ENCODE assay signal across 12 cellular contexts in the genomic region with DNA sequence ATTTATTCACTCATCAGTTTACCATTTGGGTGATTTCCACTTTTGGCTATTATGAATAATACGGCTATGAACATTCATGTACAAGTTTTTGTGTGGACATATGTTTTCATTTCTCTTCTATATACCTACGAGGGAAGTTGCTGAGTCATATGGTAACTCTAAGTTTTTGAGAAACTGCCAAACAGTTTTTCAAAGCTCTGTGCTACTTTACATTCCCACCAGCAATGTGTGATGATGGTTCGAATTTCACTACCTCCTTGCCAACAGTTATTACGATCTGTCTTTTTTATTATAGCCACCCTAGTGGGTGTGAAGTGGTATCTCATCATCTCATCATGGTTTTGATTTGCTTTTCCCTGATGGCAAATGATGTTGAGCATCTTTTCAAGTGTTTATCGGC.
DNase-seq lines count a peak whose midpoint lies in the region; ATAC-seq, FAIRE-seq and TF ChIP-seq lines count a peak whose summit lies in the region.
"Had no signal": no experiment of that assay in that cellular context is flagged by ENCODE, and none has a peak within 500 bp of the region (broad histone marks: within the 10 kb centered on the region; RNA-seq: fewer than 3 reads in every experiment).

No MANE protein-coding gene starts in this region.

- no peaks in the 10 kb centered on the region for H4K20me1 ChIP-seq in MM.1S (ENCODE audit: insufficient read depth, low read length)

- H3K4ac ChIP-seq in mesenchymal stem cell (ENCODE audit: low read depth in 1 of 2, low read length in 2 of 2), result no peak overlapping the region

- no peak for ATAC-seq in lower lobe of right lung
- ATAC-seq: gastroesophageal sphincter had no signal

- no peaks in the 10 kb centered on the region for H3F3A ChIP-seq in MM.1S (ENCODE audit: insufficient read depth, low read length)

- H3K4me2 ChIP-seq in mesenchymal stem cell (ENCODE audit: low read length, poor library complexity, severe bottlenecking) (no peak overlapping the region), MM.1S (ENCODE audit: low read depth, low read length) (no peak overlapping the region)

- H4K91ac ChIP-seq in mesenchymal stem cell (ENCODE audit: low read length), result no peak overlapping the region

- DNase-seq in A172 (ENCODE audit: low spot score) (peak; percentile 34), GM19239 (ENCODE audit: insufficient read length, low spot score) (no peak), LHCN-M2 (ENCODE audit: low read depth) (peak; percentile 32), astrocyte of the spinal cord (ENCODE audit: low read depth, low spot score) (peak; percentile 82), mesenchymal stem cell (no peak), lower lobe of right lung (no peak), MM.1S (no peak)
- DNase-seq in activated CD8-positive, alpha-beta memory T cell treated with anti-CD3 and anti-CD28 coated beads, Interleukin-2, amount 50 U/mL, for 4 hours, result no peak
- DNase-seq: activated gamma-delta T cell treated with Interleukin-2 at 50 U/mL for 16 hours; C1 segment of cervical spinal cord; stimulated activated CD4-positive, alpha-beta T cell treated with anti-CD3 and anti-CD28 coated beads, Interleukin-4, amount 100 ng/mL, for 24 hours had no signal

- in situ Hi-C loops in astrocyte of the spinal cord (cut with HindIII; ENCODE audit: low sequenced_read_pairs), result no loop called here

- no peak overlapping the region for H3K23ac ChIP-seq in mesenchymal stem cell (ENCODE audit: low read length in 2 of 2)

- intact Hi-C loops in lower lobe of right lung (cut with DNase I), result no loop called here

- H3K4me1 ChIP-seq in mesenchymal stem cell (ENCODE audit: control insufficient read depth, insufficient read depth, low read depth, low read length) (peaks cover 23% of the 10 kb centered on the region), lower lobe of right lung (peaks cover 19% of the 10 kb centered on the region), MM.1S (ENCODE audit: low read length) (no peaks in the 10 kb centered on the region)

- no peaks in the 10 kb centered on the region for H3K79me1 ChIP-seq in mesenchymal stem cell (replicated peaks; ENCODE audit: low read length, poor library complexity, severe bottlenecking)

- H2BK5ac ChIP-seq in mesenchymal stem cell (ENCODE audit: low read depth, low read length, poor library complexity, severe bottlenecking), result no peak overlapping the region

- no peaks in the 10 kb centered on the region for H3K9me2 ChIP-seq in MM.1S (replicated peaks; ENCODE audit: insufficient read depth, low read length)

- H3K36me3 ChIP-seq in mesenchymal stem cell (ENCODE audit: control insufficient read depth in 1 of 2, insufficient read depth in 2 of 2, low read depth in 1 of 2, low read length in 2 of 2) (no peaks in the 10 kb centered on the region), lower lobe of right lung (no peaks in the 10 kb centered on the region), MM.1S (replicated peaks; ENCODE audit: insufficient read depth, low read length) (no peaks in the 10 kb centered on the region)
- H3K36me3 ChIP-seq: gastroesophageal sphincter had no signal

- H3K9ac ChIP-seq in mesenchymal stem cell (ENCODE audit: low read length) (no peak overlapping the region), MM.1S (ENCODE audit: low read length) (no peak overlapping the region)

- H3K14ac ChIP-seq in mesenchymal stem cell (ENCODE audit: low read length in 2 of 2), result no peak overlapping the region

- FAIRE-seq in GM19239 (lab: Jason Lieb, UNC), result peak; percentile 69

- no peak overlapping the region for H3K18ac ChIP-seq in mesenchymal stem cell (ENCODE audit: low read depth in 1 of 2, low read length in 2 of 2)

- H2AFZ ChIP-seq in mesenchymal stem cell (ENCODE audit: low read depth, low read length), result no peak overlapping the region
- H2AFZ ChIP-seq in MM.1S (ENCODE audit: low read length), result no peak overlapping the region

- H2BK12ac ChIP-seq in mesenchymal stem cell (ENCODE audit: low read length in 2 of 2), result no peak overlapping the region

- H3K9me3 ChIP-seq in mesenchymal stem cell (ENCODE audit: control insufficient read depth, low read length), result no peaks in the 10 kb centered on the region
- H3K9me3 ChIP-seq in lower lobe of right lung, result no peaks in the 10 kb centered on the region
- no peaks in the 10 kb centered on the region for H3K9me3 ChIP-seq in MM.1S (replicated peaks; ENCODE audit: insufficient read depth, low read length)
- H3K9me3 ChIP-seq: gastroesophageal sphincter had no signal

- H4K8ac ChIP-seq in mesenchymal stem cell (ENCODE audit: low read length), result no peak overlapping the region

- no peaks in the 10 kb centered on the region for H3K79me2 ChIP-seq in MM.1S (ENCODE audit: low read length)

- H3K27ac ChIP-seq in mesenchymal stem cell (ENCODE audit: low read length, poor library complexity, severe bottlenecking), result no peak overlapping the region
- no peak overlapping the region for H3K27ac ChIP-seq in lower lobe of right lung
- H3K27ac ChIP-seq in MM.1S (ENCODE audit: low read length), result no peak overlapping the region
- H3K27ac ChIP-seq: gastroesophageal sphincter had no signal

- peaks cover 3 to 14% of the 10 kb centered on the region in 2 experiments for H3K27me3 ChIP-seq in mesenchymal stem cell (ENCODE audit: control insufficient read depth in 1 of 2, insufficient read depth in 1 of 2, low read length in 2 of 2)
- H3K27me3 ChIP-seq in lower lobe of right lung (ENCODE audit: low read depth), result no peaks in the 10 kb centered on the region
- no peaks in the 10 kb centered on the region for H3K27me3 ChIP-seq in MM.1S (replicated peaks; ENCODE audit: insufficient read depth, low read length)
- H3K27me3 ChIP-seq: gastroesophageal sphincter had no signal

- H2BK15ac ChIP-seq in mesenchymal stem cell (ENCODE audit: low read depth, poor library complexity, severe bottlenecking), result no peak overlapping the region

- H3K4me3 ChIP-seq in astrocyte of the spinal cord (ENCODE audit: low read depth, low read length) (no peak overlapping the region), mesenchymal stem cell (ENCODE audit: insufficient read depth in 1 of 2, low read depth in 1 of 2, low read length in 2 of 2) (no peak overlapping the region), lower lobe of right lung (no peak overlapping the region), MM.1S (ENCODE audit: low read length) (no peak overlapping the region)
- H3K4me3 ChIP-seq: gastroesophageal sphincter had no signal

- TF ChIP-seq CTCF in astrocyte of the spinal cord (IDR thresholded peaks at IDR 0.05; ENCODE audit: low read depth, low read length) (no peak), lower lobe of right lung (IDR thresholded peaks at IDR 0.05) (no peak), MM.1S (IDR thresholded peaks at IDR 0.05; ENCODE audit: low read length) (no peak)

- WGBS in mesenchymal stem cell, result 70% methylated on average over 2 of the region's 5 CpGs

- no peak overlapping the region for H2AK5ac ChIP-seq in mesenchymal stem cell (ENCODE audit: low read length, severe bottlenecking)

- no peak overlapping the region for H2BK120ac ChIP-seq in mesenchymal stem cell (ENCODE audit: low read depth, low read length)

Comparison
In these comparisons a context has a peak if more than half of its experiments do, and no peak if none do; other contexts are left out.
1. DNase-seq: peak in A172 (single experiment), LHCN-M2 (single experiment) and astrocyte of the spinal cord (single experiment); none in GM19239 (single experiment), mesenchymal stem cell (single experiment), activated CD8-positive, alpha-beta memory T cell treated with anti-CD3 and anti-CD28 coated beads, Interleukin-2, amount 50 U/mL, for 4 hours (single experiment), lower lobe of right lung (single experiment) and MM.1S (single experiment).